Comparison of ENCODE assay signal across 1 cellular context in the genomic region with DNA sequence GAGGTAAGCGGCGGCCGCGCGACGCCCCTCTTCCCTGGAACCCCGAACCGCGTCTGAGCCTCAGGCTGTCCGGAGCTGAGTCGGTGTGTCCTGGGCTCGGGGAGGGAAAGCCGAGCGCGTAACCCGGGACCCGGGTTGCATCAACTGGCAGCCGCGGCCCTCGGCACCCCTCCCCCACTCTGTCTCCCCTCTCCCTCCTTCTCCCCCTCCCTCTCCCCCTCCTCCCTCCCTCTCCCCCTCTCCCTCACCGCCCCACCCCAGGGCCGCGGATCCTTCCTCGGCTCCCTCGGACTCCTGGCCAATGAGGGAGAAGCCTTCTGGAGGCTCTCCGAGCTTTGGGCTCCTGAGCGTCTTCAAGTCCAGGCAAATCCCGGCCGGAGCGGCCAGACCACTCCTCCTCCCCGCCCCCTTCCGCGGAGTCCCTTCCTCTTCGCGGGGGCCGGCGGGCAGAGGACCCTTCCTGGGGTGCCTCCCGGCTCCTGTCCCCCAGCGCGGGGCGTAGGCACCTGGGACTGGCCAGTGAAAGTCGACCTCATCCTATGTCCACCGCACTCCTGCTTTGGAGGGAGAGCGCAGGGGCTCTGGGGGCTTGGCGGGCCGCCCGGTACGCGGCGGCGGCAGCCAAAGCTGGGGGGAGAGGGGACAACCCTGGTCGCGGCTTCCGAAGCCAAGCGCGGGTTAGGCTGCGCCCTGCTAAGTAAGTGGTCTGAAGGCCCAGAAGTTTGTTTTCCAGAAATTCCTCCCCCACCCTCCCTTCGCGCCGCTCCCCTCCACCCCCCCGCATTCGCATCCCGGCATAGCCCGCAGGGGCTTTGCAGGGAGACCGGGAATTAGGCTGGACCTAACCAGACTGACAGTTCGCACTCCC.
A peak's percentile ranks its signal among the peaks of the same experiment; 100 is the strongest.
TF ChIP-seq lines count a peak whose summit lies in the region.

No MANE protein-coding gene starts in this region.

TF ChIP-seq in HepG2, 621 proteins besides CTCF, POLR2A, EP300 and RAD21 (continued from another document):
- TF ChIP-seq, protein P1, sequence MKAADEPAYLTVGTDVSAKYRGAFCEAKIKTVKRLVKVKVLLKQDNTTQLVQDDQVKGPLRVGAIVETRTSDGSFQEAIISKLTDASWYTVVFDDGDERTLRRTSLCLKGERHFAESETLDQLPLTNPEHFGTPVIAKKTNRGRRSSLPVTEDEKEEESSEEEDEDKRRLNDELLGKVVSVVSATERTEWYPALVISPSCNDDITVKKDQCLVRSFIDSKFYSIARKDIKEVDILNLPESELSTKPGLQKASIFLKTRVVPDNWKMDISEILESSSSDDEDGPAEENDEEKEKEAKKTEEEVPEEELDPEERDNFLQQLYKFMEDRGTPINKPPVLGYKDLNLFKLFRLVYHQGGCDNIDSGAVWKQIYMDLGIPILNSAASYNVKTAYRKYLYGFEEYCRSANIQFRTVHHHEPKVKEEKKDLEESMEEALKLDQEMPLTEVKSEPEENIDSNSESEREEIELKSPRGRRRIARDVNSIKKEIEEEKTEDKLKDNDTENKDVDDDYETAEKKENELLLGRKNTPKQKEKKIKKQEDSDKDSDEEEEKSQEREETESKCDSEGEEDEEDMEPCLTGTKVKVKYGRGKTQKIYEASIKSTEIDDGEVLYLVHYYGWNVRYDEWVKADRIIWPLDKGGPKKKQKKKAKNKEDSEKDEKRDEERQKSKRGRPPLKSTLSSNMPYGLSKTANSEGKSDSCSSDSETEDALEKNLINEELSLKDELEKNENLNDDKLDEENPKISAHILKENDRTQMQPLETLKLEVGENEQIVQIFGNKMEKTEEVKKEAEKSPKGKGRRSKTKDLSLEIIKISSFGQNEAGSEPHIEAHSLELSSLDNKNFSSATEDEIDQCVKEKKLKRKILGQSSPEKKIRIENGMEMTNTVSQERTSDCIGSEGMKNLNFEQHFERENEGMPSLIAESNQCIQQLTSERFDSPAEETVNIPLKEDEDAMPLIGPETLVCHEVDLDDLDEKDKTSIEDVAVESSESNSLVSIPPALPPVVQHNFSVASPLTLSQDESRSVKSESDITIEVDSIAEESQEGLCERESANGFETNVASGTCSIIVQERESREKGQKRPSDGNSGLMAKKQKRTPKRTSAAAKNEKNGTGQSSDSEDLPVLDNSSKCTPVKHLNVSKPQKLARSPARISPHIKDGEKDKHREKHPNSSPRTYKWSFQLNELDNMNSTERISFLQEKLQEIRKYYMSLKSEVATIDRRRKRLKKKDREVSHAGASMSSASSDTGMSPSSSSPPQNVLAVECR (CRISPR knock-in tag; IDR thresholded peaks at IDR 0.05; ENCODE audit: borderline replicate concordance): peak; percentile 35; the same call in 1 of the 2 replicates
- TF ChIP-seq, protein P2, sequence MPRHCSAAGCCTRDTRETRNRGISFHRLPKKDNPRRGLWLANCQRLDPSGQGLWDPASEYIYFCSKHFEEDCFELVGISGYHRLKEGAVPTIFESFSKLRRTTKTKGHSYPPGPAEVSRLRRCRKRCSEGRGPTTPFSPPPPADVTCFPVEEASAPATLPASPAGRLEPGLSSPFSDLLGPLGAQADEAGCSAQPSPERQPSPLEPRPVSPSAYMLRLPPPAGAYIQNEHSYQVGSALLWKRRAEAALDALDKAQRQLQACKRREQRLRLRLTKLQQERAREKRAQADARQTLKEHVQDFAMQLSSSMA (CRISPR knock-in tag; IDR thresholded peaks at IDR 0.05): 0 out of 2 replicates have a peak, but pooled peaks have one; percentile 5
- TF ChIP-seq KDM2A (CRISPR knock-in tag; IDR thresholded peaks at IDR 0.05; ENCODE audit: borderline replicate concordance, low read depth): 0 out of 2 replicates have a peak, but pooled peaks have one; percentile 14
- no peak for TF ChIP-seq TEAD2 (CRISPR knock-in tag; IDR thresholded peaks at IDR 0.05)
- TF ChIP-seq SOX6 (IDR thresholded peaks at IDR 0.05): no peak
- 0 out of 2 replicates have a peak, but pooled peaks have one; percentile 3 for TF ChIP-seq SOX6 (CRISPR knock-in tag; IDR thresholded peaks at IDR 0.05)
- TF ChIP-seq, protein P3, sequence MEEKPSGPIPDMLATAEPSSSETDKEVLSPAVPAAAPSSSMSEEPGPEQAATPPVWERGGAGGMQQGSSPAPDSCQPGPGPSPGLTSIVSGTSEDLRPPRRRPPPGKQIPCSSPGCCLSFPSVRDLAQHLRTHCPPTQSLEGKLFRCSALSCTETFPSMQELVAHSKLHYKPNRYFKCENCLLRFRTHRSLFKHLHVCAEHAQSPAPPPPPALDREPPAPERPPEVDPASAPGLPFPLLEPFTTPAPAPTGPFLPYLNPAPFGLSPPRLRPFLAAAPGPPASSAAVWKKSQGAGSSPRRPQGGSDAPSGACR (CRISPR knock-in tag; IDR thresholded peaks at IDR 0.05): 0 out of 2 replicates have a peak, but pooled peaks have one; percentile 11
- TF ChIP-seq ZNF556 (CRISPR knock-in tag; IDR thresholded peaks at IDR 0.05; ENCODE audit: borderline replicate concordance): peak; percentile 12; the same call in 1 of the 2 replicates
- TF ChIP-seq, protein P4, sequence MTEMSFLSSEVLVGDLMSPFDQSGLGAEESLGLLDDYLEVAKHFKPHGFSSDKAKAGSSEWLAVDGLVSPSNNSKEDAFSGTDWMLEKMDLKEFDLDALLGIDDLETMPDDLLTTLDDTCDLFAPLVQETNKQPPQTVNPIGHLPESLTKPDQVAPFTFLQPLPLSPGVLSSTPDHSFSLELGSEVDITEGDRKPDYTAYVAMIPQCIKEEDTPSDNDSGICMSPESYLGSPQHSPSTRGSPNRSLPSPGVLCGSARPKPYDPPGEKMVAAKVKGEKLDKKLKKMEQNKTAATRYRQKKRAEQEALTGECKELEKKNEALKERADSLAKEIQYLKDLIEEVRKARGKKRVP (CRISPR knock-in tag; IDR thresholded peaks at IDR 0.05): peak in 1 of 2 experiments; percentile 90; a peak in 2 of 4 replicates
- TF ChIP-seq PHF21A (CRISPR knock-in tag; IDR thresholded peaks at IDR 0.05): no peak
- TF ChIP-seq ZNF234 (CRISPR knock-in tag; conservative IDR thresholded peaks at IDR 0.05): 0 out of 2 replicates have a peak, but pooled peaks have one; percentile 29
- TF ChIP-seq ATF7-NPFF (CRISPR knock-in tag; IDR thresholded peaks at IDR 0.05; ENCODE audit: low read depth): 0 out of 2 replicates have a peak, but pooled peaks have one; percentile 16
- 0 out of 2 replicates have a peak, but pooled peaks have one; percentile 1 for TF ChIP-seq ZNF563 (CRISPR knock-in tag; IDR thresholded peaks at IDR 0.05)
- no peak for TF ChIP-seq BRCA1 (CRISPR knock-in tag; IDR thresholded peaks at IDR 0.05)
- 0 out of 2 replicates have a peak, but pooled peaks have one; percentile 31 for TF ChIP-seq SP5 (CRISPR knock-in tag; IDR thresholded peaks at IDR 0.05; ENCODE audit: borderline replicate concordance, low read depth)
- TF ChIP-seq RBFOX2 (IDR thresholded peaks at IDR 0.05; ENCODE audit: low read depth, low read length): peak; percentile 9
- peak; percentile 21; the same call in 1 of the 2 replicates for TF ChIP-seq ZFX (CRISPR knock-in tag; IDR thresholded peaks at IDR 0.05; ENCODE audit: low read depth)
- TF ChIP-seq, protein P5, sequence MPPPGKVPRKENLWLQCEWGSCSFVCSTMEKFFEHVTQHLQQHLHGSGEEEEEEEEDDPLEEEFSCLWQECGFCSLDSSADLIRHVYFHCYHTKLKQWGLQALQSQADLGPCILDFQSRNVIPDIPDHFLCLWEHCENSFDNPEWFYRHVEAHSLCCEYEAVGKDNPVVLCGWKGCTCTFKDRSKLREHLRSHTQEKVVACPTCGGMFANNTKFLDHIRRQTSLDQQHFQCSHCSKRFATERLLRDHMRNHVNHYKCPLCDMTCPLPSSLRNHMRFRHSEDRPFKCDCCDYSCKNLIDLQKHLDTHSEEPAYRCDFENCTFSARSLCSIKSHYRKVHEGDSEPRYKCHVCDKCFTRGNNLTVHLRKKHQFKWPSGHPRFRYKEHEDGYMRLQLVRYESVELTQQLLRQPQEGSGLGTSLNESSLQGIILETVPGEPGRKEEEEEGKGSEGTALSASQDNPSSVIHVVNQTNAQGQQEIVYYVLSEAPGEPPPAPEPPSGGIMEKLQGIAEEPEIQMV (CRISPR knock-in tag; IDR thresholded peaks at IDR 0.05; ENCODE audit: low read depth): no peak
- no peak for TF ChIP-seq ZMYM4 (CRISPR knock-in tag; IDR thresholded peaks at IDR 0.05)
- no peak for TF ChIP-seq MEF2D (CRISPR knock-in tag; IDR thresholded peaks at IDR 0.05)
- TF ChIP-seq, protein P6, sequence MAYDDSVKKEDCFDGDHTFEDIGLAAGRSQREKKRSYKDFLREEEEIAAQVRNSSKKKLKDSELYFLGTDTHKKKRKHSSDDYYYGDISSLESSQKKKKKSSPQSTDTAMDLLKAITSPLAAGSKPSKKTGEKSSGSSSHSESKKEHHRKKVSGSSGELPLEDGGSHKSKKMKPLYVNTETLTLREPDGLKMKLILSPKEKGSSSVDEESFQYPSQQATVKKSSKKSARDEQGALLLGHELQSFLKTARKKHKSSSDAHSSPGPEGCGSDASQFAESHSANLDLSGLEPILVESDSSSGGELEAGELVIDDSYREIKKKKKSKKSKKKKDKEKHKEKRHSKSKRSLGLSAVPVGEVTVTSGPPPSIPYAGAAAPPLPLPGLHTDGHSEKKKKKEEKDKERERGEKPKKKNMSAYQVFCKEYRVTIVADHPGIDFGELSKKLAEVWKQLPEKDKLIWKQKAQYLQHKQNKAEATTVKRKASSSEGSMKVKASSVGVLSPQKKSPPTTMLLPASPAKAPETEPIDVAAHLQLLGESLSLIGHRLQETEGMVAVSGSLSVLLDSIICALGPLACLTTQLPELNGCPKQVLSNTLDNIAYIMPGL (CRISPR knock-in tag; IDR thresholded peaks at IDR 0.05; ENCODE audit: borderline replicate concordance in 1 of 2, low read depth in 1 of 2): 0 out of 4 replicates have a peak, but pooled peaks of 1 of the 2 experiments have one; percentile 1
- TF ChIP-seq ZNF772 (CRISPR knock-in tag; IDR thresholded peaks at IDR 0.05): 0 out of 2 replicates have a peak, but pooled peaks have one; percentile 11
- no peak for TF ChIP-seq RELA (CRISPR knock-in tag; IDR thresholded peaks at IDR 0.05)
- peak; percentile 14; the same call in 1 of the 2 replicates for TF ChIP-seq KDM5B (CRISPR knock-in tag; IDR thresholded peaks at IDR 0.05; ENCODE audit: borderline replicate concordance)
- TF ChIP-seq, protein P7, sequence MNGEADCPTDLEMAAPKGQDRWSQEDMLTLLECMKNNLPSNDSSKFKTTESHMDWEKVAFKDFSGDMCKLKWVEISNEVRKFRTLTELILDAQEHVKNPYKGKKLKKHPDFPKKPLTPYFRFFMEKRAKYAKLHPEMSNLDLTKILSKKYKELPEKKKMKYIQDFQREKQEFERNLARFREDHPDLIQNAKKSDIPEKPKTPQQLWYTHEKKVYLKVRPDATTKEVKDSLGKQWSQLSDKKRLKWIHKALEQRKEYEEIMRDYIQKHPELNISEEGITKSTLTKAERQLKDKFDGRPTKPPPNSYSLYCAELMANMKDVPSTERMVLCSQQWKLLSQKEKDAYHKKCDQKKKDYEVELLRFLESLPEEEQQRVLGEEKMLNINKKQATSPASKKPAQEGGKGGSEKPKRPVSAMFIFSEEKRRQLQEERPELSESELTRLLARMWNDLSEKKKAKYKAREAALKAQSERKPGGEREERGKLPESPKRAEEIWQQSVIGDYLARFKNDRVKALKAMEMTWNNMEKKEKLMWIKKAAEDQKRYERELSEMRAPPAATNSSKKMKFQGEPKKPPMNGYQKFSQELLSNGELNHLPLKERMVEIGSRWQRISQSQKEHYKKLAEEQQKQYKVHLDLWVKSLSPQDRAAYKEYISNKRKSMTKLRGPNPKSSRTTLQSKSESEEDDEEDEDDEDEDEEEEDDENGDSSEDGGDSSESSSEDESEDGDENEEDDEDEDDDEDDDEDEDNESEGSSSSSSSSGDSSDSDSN (CRISPR knock-in tag; IDR thresholded peaks at IDR 0.05): 0 out of 2 replicates have a peak, but pooled peaks have one; percentile 61
- TF ChIP-seq, protein P8, sequence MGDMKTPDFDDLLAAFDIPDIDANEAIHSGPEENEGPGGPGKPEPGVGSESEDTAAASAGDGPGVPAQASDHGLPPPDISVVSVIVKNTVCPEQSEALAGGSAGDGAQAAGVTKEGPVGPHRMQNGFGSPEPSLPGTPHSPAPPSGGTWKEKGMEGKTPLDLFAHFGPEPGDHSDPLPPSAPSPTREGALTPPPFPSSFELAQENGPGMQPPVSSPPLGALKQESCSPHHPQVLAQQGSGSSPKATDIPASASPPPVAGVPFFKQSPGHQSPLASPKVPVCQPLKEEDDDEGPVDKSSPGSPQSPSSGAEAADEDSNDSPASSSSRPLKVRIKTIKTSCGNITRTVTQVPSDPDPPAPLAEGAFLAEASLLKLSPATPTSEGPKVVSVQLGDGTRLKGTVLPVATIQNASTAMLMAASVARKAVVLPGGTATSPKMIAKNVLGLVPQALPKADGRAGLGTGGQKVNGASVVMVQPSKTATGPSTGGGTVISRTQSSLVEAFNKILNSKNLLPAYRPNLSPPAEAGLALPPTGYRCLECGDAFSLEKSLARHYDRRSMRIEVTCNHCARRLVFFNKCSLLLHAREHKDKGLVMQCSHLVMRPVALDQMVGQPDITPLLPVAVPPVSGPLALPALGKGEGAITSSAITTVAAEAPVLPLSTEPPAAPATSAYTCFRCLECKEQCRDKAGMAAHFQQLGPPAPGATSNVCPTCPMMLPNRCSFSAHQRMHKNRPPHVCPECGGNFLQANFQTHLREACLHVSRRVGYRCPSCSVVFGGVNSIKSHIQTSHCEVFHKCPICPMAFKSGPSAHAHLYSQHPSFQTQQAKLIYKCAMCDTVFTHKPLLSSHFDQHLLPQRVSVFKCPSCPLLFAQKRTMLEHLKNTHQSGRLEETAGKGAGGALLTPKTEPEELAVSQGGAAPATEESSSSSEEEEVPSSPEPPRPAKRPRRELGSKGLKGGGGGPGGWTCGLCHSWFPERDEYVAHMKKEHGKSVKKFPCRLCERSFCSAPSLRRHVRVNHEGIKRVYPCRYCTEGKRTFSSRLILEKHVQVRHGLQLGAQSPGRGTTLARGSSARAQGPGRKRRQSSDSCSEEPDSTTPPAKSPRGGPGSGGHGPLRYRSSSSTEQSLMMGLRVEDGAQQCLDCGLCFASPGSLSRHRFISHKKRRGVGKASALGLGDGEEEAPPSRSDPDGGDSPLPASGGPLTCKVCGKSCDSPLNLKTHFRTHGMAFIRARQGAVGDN (CRISPR knock-in tag; IDR thresholded peaks at IDR 0.05): peak; percentile 24
- no peak for TF ChIP-seq NFYB (CRISPR knock-in tag; IDR thresholded peaks at IDR 0.05)
- no peak for TF ChIP-seq ZNF253 (CRISPR knock-in tag; IDR thresholded peaks at IDR 0.05; ENCODE audit: borderline replicate concordance)
